ENCODE assay signal across 8 cellular contexts in the genomic region with DNA sequence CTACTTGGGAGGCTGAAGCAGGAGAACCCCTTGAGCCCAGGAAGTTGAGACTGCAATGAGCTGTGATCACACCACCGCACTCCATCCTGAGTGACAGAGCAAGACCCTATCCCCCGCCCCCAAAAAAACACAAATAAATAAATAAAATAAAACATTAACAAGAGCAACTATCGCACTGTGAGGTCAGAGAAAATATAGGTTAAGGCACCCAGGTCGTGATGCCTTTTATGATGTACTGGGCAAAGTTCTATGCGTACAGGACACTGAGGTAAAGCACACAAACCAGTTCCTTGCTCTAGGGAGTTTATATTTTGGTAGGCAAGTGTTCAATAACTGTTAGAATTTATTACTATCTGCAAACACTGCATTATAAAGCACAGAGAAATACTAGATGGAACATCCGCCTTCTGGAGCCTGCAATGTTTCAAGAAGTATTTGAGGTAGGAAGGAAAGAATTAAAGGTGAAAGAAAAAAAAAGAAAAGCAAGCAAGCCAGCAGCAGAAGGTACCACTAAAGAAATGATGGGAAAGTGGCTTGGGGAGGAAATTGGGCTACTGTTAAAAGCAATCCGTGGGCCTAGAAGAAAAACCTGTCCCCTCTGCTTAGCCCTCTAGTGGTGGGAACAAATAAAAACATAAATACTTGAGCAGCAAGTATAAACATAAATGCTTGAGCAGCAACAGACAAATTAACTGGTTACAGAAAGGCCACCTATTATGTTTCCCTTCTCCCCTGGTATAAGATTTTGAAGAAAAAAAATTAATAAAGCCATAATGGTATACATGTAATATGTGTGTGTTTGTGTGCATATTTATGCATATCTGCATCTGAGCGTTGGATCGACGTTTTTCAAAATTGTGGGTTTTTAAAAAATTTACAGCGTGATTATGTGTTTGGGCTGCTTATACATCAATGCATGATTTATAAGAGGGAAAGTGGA.
DNase-seq lines count a peak whose midpoint lies in the region; ATAC-seq and TF ChIP-seq lines count a peak whose summit lies in the region.

No MANE protein-coding gene starts in this region.

- H3K27ac ChIP-seq in heart left ventricle (no peak overlapping the region), colonic mucosa (no peak overlapping the region), parathyroid adenoma (no peak overlapping the region)

- H3K9me3 ChIP-seq in heart left ventricle, result no peaks in the 10 kb centered on the region
- H3K9me3 ChIP-seq in colonic mucosa, result no peaks in the 10 kb centered on the region
- no peaks in the 10 kb centered on the region for H3K9me3 ChIP-seq in parathyroid adenoma (ENCODE audit: control insufficient read depth, low read length)

- peak in 11 of 12 donors; percentile 31 to 63 (median 50) for TF ChIP-seq CTCF in heart left ventricle (IDR thresholded peaks at IDR 0.05)
- TF ChIP-seq CTCF in colonic mucosa (IDR thresholded peaks at IDR 0.05), result peak; percentile 32
- peak; percentile 48 for TF ChIP-seq CTCF in parathyroid adenoma (IDR thresholded peaks at IDR 0.05)

- H3K4me2 ChIP-seq in parathyroid adenoma (ENCODE audit: low read length), result no peak overlapping the region

- ATAC-seq in heart left ventricle (no peak), Right ventricle myocardium inferior (no peak), HG03175 (IDR thresholded peaks at IDR 0.05; ENCODE audit: unreplicated experiment) (no peak), HG02610 (IDR thresholded peaks at IDR 0.05; ENCODE audit: unreplicated experiment) (no peak), GM21367 (IDR thresholded peaks at IDR 0.05; ENCODE audit: unreplicated experiment) (no peak)

- intact Hi-C loops in heart left ventricle (cut with DNase I) (loop anchor here in 2 of 10 donors (5.0 kb wide), 2 partner anchors 207 to 547 kb away; no protein-coding TSS in a partner anchor), Right ventricle myocardium inferior (cut with DNase I) (loop anchor here (2.0 kb wide), 1 partner anchor 206 kb away; no protein-coding TSS in a partner anchor), colonic mucosa (cut with DNase I) (no loop called here)

- H3K36me3 ChIP-seq in heart left ventricle (no peaks in the 10 kb centered on the region), colonic mucosa (no peaks in the 10 kb centered on the region), parathyroid adenoma (ENCODE audit: control insufficient read depth, insufficient read depth, low read length) (no peaks in the 10 kb centered on the region)

- WGBS in heart left ventricle, 4 donors, result 83 to 85% (median 83%) methylated on average over 11 of the region's 11 CpGs

- no peaks in the 10 kb centered on the region for H3K79me2 ChIP-seq in parathyroid adenoma

- H3K9ac ChIP-seq in colonic mucosa (ENCODE audit: low read depth in 2 of 2, low read length in 2 of 2) (no peak overlapping the region), parathyroid adenoma (no peak overlapping the region)

- H3K27me3 ChIP-seq in heart left ventricle (peaks cover 0 to 13% (median 0%) of the 10 kb centered on the region in 9 donors), colonic mucosa (no peaks in the 10 kb centered on the region), parathyroid adenoma (ENCODE audit: control insufficient read depth, insufficient read depth, low read length) (no peaks in the 10 kb centered on the region)

- H3K4me1 ChIP-seq in heart left ventricle, result no peaks in the 10 kb centered on the region
- H3K4me1 ChIP-seq in colonic mucosa, result no peaks in the 10 kb centered on the region
- no peaks in the 10 kb centered on the region for H3K4me1 ChIP-seq in parathyroid adenoma

- no peak overlapping the region for H2AFZ ChIP-seq in parathyroid adenoma

- DNase-seq in heart left ventricle, result no peak
- no peak for DNase-seq in Right ventricle myocardium inferior (ENCODE audit: missing footprints)
- peak; percentile 47 for DNase-seq in NCI-H69 (lab: John Stamatoyannopoulos, UW)
- no peak for DNase-seq in colonic mucosa

- no peak overlapping the region for H3K4me3 ChIP-seq in heart left ventricle
- H3K4me3 ChIP-seq in colonic mucosa, result no peak overlapping the region
- no peak overlapping the region for H3K4me3 ChIP-seq in parathyroid adenoma (ENCODE audit: low read depth, low read length)

- no peak for TF ChIP-seq POLR2A in heart left ventricle (IDR thresholded peaks at IDR 0.05)
